In the genomic region with DNA sequence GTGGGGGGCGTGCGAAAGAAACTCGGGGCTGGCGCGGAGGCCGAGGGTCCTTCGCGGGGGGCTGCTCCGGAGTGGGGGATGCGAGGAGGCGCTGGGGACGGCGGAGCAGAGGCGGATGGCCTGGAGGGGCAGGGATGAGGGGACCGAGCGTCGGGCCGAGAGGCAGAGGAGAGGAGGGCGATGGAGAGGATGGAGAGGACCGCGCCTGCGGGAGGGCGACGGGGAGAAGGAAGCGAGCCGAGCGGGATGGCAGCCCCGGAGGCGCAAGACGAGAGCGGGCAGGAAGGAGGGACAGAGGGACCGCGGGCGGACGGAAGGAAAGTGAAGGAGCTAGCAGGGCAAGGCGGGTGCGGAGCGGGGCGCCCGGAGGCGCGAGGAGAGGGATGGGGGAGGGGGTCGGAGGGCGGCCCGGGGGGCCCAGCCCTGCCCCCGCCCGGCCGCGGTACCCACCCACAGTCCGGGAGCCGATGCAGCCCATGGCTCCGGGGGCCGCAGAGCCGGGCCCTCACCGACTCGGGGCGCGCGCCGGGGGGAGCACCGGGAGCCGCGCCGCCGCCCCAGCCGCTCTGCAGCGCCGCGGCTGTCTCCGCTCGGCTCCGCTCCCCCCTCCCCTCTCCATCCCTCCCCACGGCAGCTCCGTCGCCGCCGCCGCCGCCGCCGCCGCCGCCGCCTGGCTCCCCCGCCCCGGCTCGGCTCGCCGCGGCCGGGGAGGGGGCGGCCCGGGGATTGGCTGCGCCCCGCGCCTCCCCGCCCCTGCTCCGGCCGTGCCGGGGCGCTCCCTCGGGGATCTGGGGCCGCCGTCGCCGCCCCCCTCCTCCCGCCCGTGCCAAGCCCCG, we compare ENCODE assay signal across 9 cellular contexts. TPM values are rescaled to one million over a fixed set of nuclear protein-coding genes. Genes with fewer than 3 reads are reported as not detected.
DNase-seq lines count a peak whose midpoint lies in the region; ATAC-seq and TF ChIP-seq lines count a peak whose summit lies in the region.
"Had no signal": no experiment of that assay in that cellular context is flagged by ENCODE, and none has a peak within 500 bp of the region (broad histone marks: within the 10 kb centered on the region; RNA-seq: fewer than 3 reads in every experiment).

A gene (minus strand): TSS at position 588 of the 836 bp plus-strand sequence. CDS start 110 bp downstream, at position 478.

- H3K36me3 ChIP-seq in PC-3 (ENCODE audit: low read depth, low read length) (no peaks in the 10 kb centered on the region), brain microvascular endothelial cell (replicated peaks) (no peaks in the 10 kb centered on the region)

- POLR2A ChIA-PET in PC-3 (lab: Charles Lee; ENCODE audit: unreplicated experiment): interaction anchor here (0.7 kb wide), 1 partner anchor 61 kb away, joined by 7 read pairs; no protein-coding TSS in a partner anchor

- peak within 1 kb of the TSS; percentile 82 for H2AFZ ChIP-seq in PC-3 (ENCODE audit: low read length)

- H3K27ac ChIP-seq in PC-3 (ENCODE audit: low read length): no peak within 1 kb of the TSS
- H3K27ac ChIP-seq in brain microvascular endothelial cell: no peak within 1 kb of the TSS
- H3K27ac ChIP-seq in layer of hippocampus (ENCODE audit: low read depth, low read length): peak within 1 kb of the TSS; percentile 94
- H3K27ac ChIP-seq: epithelial cell of prostate had no signal

- H3K9me3 ChIP-seq in PC-3 (ENCODE audit: low read length): no peaks in the 10 kb centered on the region

- no peaks in the 10 kb centered on the region; the same call in 1 of the 2 replicates for H3K4me1 ChIP-seq in PC-3 (ENCODE audit: insufficient read depth, low read length)

- peak; percentile 72 for DNase-seq in Right ventricle myocardium inferior (ENCODE audit: missing footprints)
- DNase-seq in cardiac septum (ENCODE audit: low spot score): no peak
- no peak for DNase-seq in PC-3
- DNase-seq in brain microvascular endothelial cell: no peak
- peak in 4 of 6 experiments; percentile 7 to 28 (median 16) for DNase-seq in stimulated activated naive CD4-positive, alpha-beta T cell (lab: John Stamatoyannopoulos, UW)
- DNase-seq in MV-4-11 (lab: John Stamatoyannopoulos, UW): no peak

- in situ Hi-C loops in brain microvascular endothelial cell (cut with HindIII; ENCODE audit: low pct_ligation_motif_present, low sequenced_read_pairs): no loop called here

- H4K20me1 ChIP-seq in PC-3 (ENCODE audit: low read length): no peaks in the 10 kb centered on the region

- H3K27me3 ChIP-seq in PC-3 (ENCODE audit: low read length): peaks cover 9% of the 10 kb centered on the region
- H3K27me3 ChIP-seq in brain microvascular endothelial cell (replicated peaks): peaks cover 19% of the 10 kb centered on the region
- H3K27me3 ChIP-seq in layer of hippocampus (ENCODE audit: control insufficient read depth, insufficient read depth, low read length): no peaks in the 10 kb centered on the region

- H3K4me3 ChIP-seq in PC-3 (ENCODE audit: low read length): peak within 1 kb of the TSS; percentile 82
- peak within 1 kb of the TSS; percentile 57 for H3K4me3 ChIP-seq in brain microvascular endothelial cell (ENCODE audit: low read depth, low read length)

- H3K9ac ChIP-seq in PC-3 (ENCODE audit: low read length): no peak within 1 kb of the TSS

- BruUV-seq in PC-3 (replicated peaks; lab: Mats Ljungman, UMichigan): no TSS peak

- CTCF ChIA-PET in PC-3 (lab: Charles Lee): no interaction called here

- TF ChIP-seq CTCF in PC-3 (conservative IDR thresholded peaks at IDR 0.05; ENCODE audit: low read depth, low read length) (no peak), brain microvascular endothelial cell (IDR thresholded peaks at IDR 0.05; ENCODE audit: low read depth, low read length, missing control alignments) (no peak)

- H3K9me2 ChIP-seq in PC-3 (replicated peaks; ENCODE audit: low read length): no peaks in the 10 kb centered on the region

- no peaks in the 10 kb centered on the region for H3K79me2 ChIP-seq in PC-3 (ENCODE audit: low read length)

- H3F3A ChIP-seq in PC-3 (ENCODE audit: low read length, unreplicated experiment): no peaks in the 10 kb centered on the region

- intact Hi-C loops in Right ventricle myocardium inferior (cut with DNase I): no loop called here
- intact Hi-C loops in cardiac septum (cut with DNase I): no loop called here
- intact Hi-C loops in PC-3 (cut with micrococcal nuclease): no loop called here

- ATAC-seq in Right ventricle myocardium inferior (no peak), PC-3 (peak; percentile 53), HG03439 (IDR thresholded peaks at IDR 0.05; ENCODE audit: unreplicated experiment) (no peak)

- peak within 1 kb of the TSS; percentile 95 for H3K4me2 ChIP-seq in PC-3 (ENCODE audit: low read length)

RNA-seq across cellular contexts. Expression of the gene that starts here (rescaled TPM):
- total RNA-seq in Right ventricle myocardium inferior (0.73 TPM), cardiac septum (0.19 TPM), PC-3 (2014; rRNA removed) (6.9 and 7.7 TPM in 2 replicates)

Comparison
In these comparisons a context has a peak if more than half of its experiments do, and no peak if none do; other contexts are left out.
1. Peak in DNase-seq in Right ventricle myocardium inferior; RNA of the gene not detected or under 1 TPM.
2. DNase-seq: peak in stimulated activated naive CD4-positive, alpha-beta T cell (4 of 6); none in cardiac septum (single experiment), PC-3 (single experiment), brain microvascular endothelial cell (single experiment) and MV-4-11 (single experiment).